ENCODE assay signal across 8 cellular contexts in the genomic region with DNA sequence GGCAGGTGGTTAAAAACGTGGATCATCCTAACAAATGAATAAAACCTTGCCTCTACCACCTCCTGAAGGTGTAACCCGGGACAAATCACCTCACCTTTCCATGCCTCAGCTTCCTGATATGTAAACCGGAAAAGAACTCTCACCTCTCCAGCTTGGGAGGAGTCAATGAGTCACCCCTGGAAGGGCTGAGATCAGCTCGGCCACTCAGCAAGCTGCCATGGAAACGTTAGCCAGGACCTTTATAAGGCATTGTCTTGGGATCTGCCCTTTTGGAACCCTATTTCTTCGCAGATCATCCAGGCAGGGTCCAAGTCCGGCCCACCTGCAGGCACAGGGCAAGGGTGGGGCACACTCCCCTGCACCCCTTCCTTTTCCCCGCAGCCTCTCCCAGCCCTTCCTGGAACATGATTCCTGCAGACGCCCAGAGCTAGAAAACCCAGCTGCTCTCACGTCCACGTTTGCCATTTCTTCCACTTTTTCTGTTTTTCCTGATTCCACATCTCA.
DNase-seq lines count a peak whose midpoint lies in the region; ATAC-seq, FAIRE-seq and TF ChIP-seq lines count a peak whose summit lies in the region.

No MANE protein-coding gene starts in this region.

- peak; percentile 74 for DNase-seq in AG20443 (ENCODE audit: low spot score)
- DNase-seq in HTR-8/SVneo (ENCODE audit: insufficient read length, low spot score), result peak; percentile 26
- peak; percentile 60 for DNase-seq in amniotic epithelial cell (ENCODE audit: low read depth)
- peak; percentile 49 to 67 for DNase-seq in left lung
- DNase-seq in NCI-H2227 treated with DMSO at 0.1 percent for 48 hours (lab: John Stamatoyannopoulos, UW), result no peak
- no peak for DNase-seq in NCI-H187 (lab: John Stamatoyannopoulos, UW)
- no peak for DNase-seq in NCI-H1930 (lab: John Stamatoyannopoulos, UW)
- no peak for DNase-seq in C1 segment of cervical spinal cord (lab: John Stamatoyannopoulos, UW)

- peak; percentile 95 for ATAC-seq in left lung

- no peak for TF ChIP-seq CTCF in left lung (IDR thresholded peaks at IDR 0.05)

- no peak overlapping the region for H3K4me3 ChIP-seq in left lung

- H3K27ac ChIP-seq in left lung, result peak overlapping the region in 1 of 2 donors; percentile 1

- intact Hi-C loops in left lung (cut with DNase I), result no loop called here

- peaks cover 0 to 7% of the 10 kb centered on the region in 2 donors for H3K27me3 ChIP-seq in left lung

- peaks cover 0 to 7% of the 10 kb centered on the region in 2 donors for H3K4me1 ChIP-seq in left lung

- peaks cover 0 to 8% of the 10 kb centered on the region in 2 donors for H3K9me3 ChIP-seq in left lung

- H3K36me3 ChIP-seq in left lung, result no peaks in the 10 kb centered on the region

- no peak for FAIRE-seq in HTR-8/SVneo (lab: Jason Lieb, UNC)

Comparison
In these comparisons a context has a peak if more than half of its experiments do, and no peak if none do; other contexts are left out.
1. DNase-seq: peak in AG20443 (single experiment), HTR-8/SVneo (single experiment), amniotic epithelial cell (single experiment) and left lung (2 of 2); none in NCI-H2227 treated with DMSO at 0.1 percent for 48 hours (single experiment), NCI-H187 (0 of 2), NCI-H1930 (0 of 2) and C1 segment of cervical spinal cord (0 of 14).